In genomic region chr2:196849895-196850294, GRCh38 we compare ENCODE assay signal across 11 cellular contexts. TPM values are rescaled to one million over a fixed set of nuclear protein-coding genes. Genes with fewer than 3 reads are reported as not detected.
DNase-seq lines count a peak whose midpoint lies in the region; ATAC-seq and TF ChIP-seq lines count a peak whose summit lies in the region.
"Had no signal": no experiment of that assay in that cellular context is flagged by ENCODE, and none has a peak within 500 bp of the region (broad histone marks: within the 10 kb centered on the region; RNA-seq: fewer than 3 reads in every experiment).

No MANE protein-coding gene starts in this region.

- peaks cover 25% of the 10 kb centered on the region for H3K4me1 Mint-ChIP-seq in activated CD4-positive, alpha-beta memory T cell treated with anti-CD3 and anti-CD28 coated beads, Interleukin-2, amount 10 ng/mL, durations not matched to agents 7 days and 5 days
- no peaks in the 10 kb centered on the region for H3K4me1 Mint-ChIP-seq in activated CD4-positive, alpha-beta T cell treated with anti-CD3 and anti-CD28 coated beads for 36 hours

- H3K27ac Mint-ChIP-seq in activated CD4-positive, alpha-beta memory T cell treated with anti-CD3 and anti-CD28 coated beads, Interleukin-2, amount 10 ng/mL, durations not matched to agents 7 days and 5 days: no peak overlapping the region
- no peak overlapping the region for H3K27ac Mint-ChIP-seq in activated CD4-positive, alpha-beta T cell treated with anti-CD3 and anti-CD28 coated beads for 36 hours

- H3K4me3 ChIP-seq in astrocyte of the spinal cord (ENCODE audit: low read depth, low read length): no peak overlapping the region
- H3K4me3 ChIP-seq: esophagus muscularis mucosa, SK-N-MC had no signal

- DNase-seq in D341Med (ENCODE audit: low spot score): peak; percentile 48
- DNase-seq in HuH-7.5 (ENCODE audit: low spot score): peak; percentile 17
- peak; percentile 43 for DNase-seq in astrocyte of the spinal cord (ENCODE audit: low read depth, low spot score)
- DNase-seq in left lobe of liver (ENCODE audit: low spot score): no peak
- DNase-seq in activated CD4-positive, alpha-beta memory T cell treated with anti-CD3 and anti-CD28 coated beads, Interleukin-2, amount 10 ng/mL, durations not matched to agents 7 days and 5 days: no peak
- DNase-seq in activated CD4-positive, alpha-beta T cell treated with anti-CD3 and anti-CD28 coated beads for 36 hours: no peak
- DNase-seq: stimulated activated CD4-positive, alpha-beta T cell treated with anti-CD3 and anti-CD28 coated beads, Interleukin-4, amount 100 ng/mL, for 4 hours had no signal

- CTCF ChIA-PET in activated CD4-positive, alpha-beta memory T cell treated with anti-CD3 and anti-CD28 coated beads, Interleukin-2, amount 10 ng/mL, durations not matched to agents 7 days and 5 days (lab: Charles Lee): interaction anchor here (0.7 to 1.0 kb wide), 2 partner anchors 99 to 264 kb away, joined by 3 to 4 read pairs; no protein-coding TSS in a partner anchor
- CTCF ChIA-PET in activated CD4-positive, alpha-beta T cell treated with anti-CD3 and anti-CD28 coated beads for 36 hours (lab: Charles Lee): interaction anchor here (0.7 kb wide), 1 partner anchor 114 kb away, joined by 3 read pairs; no protein-coding TSS in a partner anchor

- no peak overlapping the region for H3K4me3 Mint-ChIP-seq in activated CD4-positive, alpha-beta memory T cell treated with anti-CD3 and anti-CD28 coated beads, Interleukin-2, amount 10 ng/mL, durations not matched to agents 7 days and 5 days
- no peak overlapping the region for H3K4me3 Mint-ChIP-seq in activated CD4-positive, alpha-beta T cell treated with anti-CD3 and anti-CD28 coated beads for 36 hours

- peaks cover 54% of the 10 kb centered on the region for H3K36me3 Mint-ChIP-seq in activated CD4-positive, alpha-beta memory T cell treated with anti-CD3 and anti-CD28 coated beads, Interleukin-2, amount 10 ng/mL, durations not matched to agents 7 days and 5 days (ENCODE audit: low read depth)
- H3K36me3 Mint-ChIP-seq in activated CD4-positive, alpha-beta T cell treated with anti-CD3 and anti-CD28 coated beads for 36 hours (ENCODE audit: low read depth): peaks cover 23% of the 10 kb centered on the region

- TF ChIP-seq CTCF in astrocyte of the spinal cord (IDR thresholded peaks at IDR 0.05; ENCODE audit: low read depth, low read length): peak; percentile 59

- intact Hi-C loops in activated CD4-positive, alpha-beta T cell treated with anti-CD3 and anti-CD28 coated beads for 36 hours (cut with DNase I, micrococcal nuclease): no loop called here

- no peaks in the 10 kb centered on the region for H3K27me3 Mint-ChIP-seq in activated CD4-positive, alpha-beta memory T cell treated with anti-CD3 and anti-CD28 coated beads, Interleukin-2, amount 10 ng/mL, durations not matched to agents 7 days and 5 days
- H3K27me3 Mint-ChIP-seq in activated CD4-positive, alpha-beta T cell treated with anti-CD3 and anti-CD28 coated beads for 36 hours: no peaks in the 10 kb centered on the region

- no peaks in the 10 kb centered on the region for H3K9me3 Mint-ChIP-seq in activated CD4-positive, alpha-beta memory T cell treated with anti-CD3 and anti-CD28 coated beads, Interleukin-2, amount 10 ng/mL, durations not matched to agents 7 days and 5 days
- H3K9me3 Mint-ChIP-seq in activated CD4-positive, alpha-beta T cell treated with anti-CD3 and anti-CD28 coated beads for 36 hours (ENCODE audit: low read depth): no peaks in the 10 kb centered on the region

- ATAC-seq in left lobe of liver (peak; percentile 86), GM21619 (IDR thresholded peaks at IDR 0.05; ENCODE audit: unreplicated experiment) (no peak), GM21423 (IDR thresholded peaks at IDR 0.05; ENCODE audit: unreplicated experiment) (no peak)
- ATAC-seq in activated CD4-positive, alpha-beta T cell treated with anti-CD3 and anti-CD28 coated beads for 36 hours: no peak

- POLR2A ChIA-PET in activated CD4-positive, alpha-beta memory T cell treated with anti-CD3 and anti-CD28 coated beads, Interleukin-2, amount 10 ng/mL, durations not matched to agents 7 days and 5 days (lab: Charles Lee): interaction anchor here (1.5 kb wide), 1 partner anchor 76 kb away, joined by 3 read pairs; no protein-coding TSS in a partner anchor
- POLR2A ChIA-PET in activated CD4-positive, alpha-beta T cell treated with anti-CD3 and anti-CD28 coated beads for 36 hours (lab: Charles Lee): no interaction called here

- in situ Hi-C loops in astrocyte of the spinal cord (cut with HindIII; ENCODE audit: low sequenced_read_pairs): no loop called here

RNA-seq across cellular contexts. Expression of gene C2orf66, which starts 40.7 kb away (rescaled TPM):
- not detected for total RNA-seq in left lobe of liver
- under 1 TPM; 0.33 TPM for total RNA-seq in activated CD4-positive, alpha-beta memory T cell treated with anti-CD3 and anti-CD28 coated beads, Interleukin-2, amount 10 ng/mL, durations not matched to agents 7 days and 5 days
- total RNA-seq in activated CD4-positive, alpha-beta T cell treated with anti-CD3 and anti-CD28 coated beads for 36 hours: under 1 TPM; 0.09 to 0.25 TPM
- total RNA-seq: esophagus muscularis mucosa had no signal

RNA-seq across cellular contexts. Expression of gene GTF3C3, which starts 50.4 kb away (rescaled TPM):
- total RNA-seq in left lobe of liver: 14.0 TPM
- 10 to 100 TPM; 41.3 to 46.9 TPM for total RNA-seq in activated CD4-positive, alpha-beta memory T cell treated with anti-CD3 and anti-CD28 coated beads, Interleukin-2, amount 10 ng/mL, durations not matched to agents 7 days and 5 days
- 10 to 100 TPM; 55.4 to 83.5 TPM for total RNA-seq in activated CD4-positive, alpha-beta T cell treated with anti-CD3 and anti-CD28 coated beads for 36 hours

Comparison
In these comparisons a context has a peak if more than half of its experiments do, and no peak if none do; other contexts are left out.
1. DNase-seq: peak in D341Med (single experiment), HuH-7.5 (single experiment) and astrocyte of the spinal cord (single experiment); none in left lobe of liver (single experiment), activated CD4-positive, alpha-beta memory T cell treated with anti-CD3 and anti-CD28 coated beads, Interleukin-2, amount 10 ng/mL, durations not matched to agents 7 days and 5 days (single experiment) and activated CD4-positive, alpha-beta T cell treated with anti-CD3 and anti-CD28 coated beads for 36 hours (single experiment).